ENCODE assay signal across 21 cellular contexts in genomic region chr16:87033541-87034300, GRCh38.
DNase-seq lines count a peak whose midpoint lies in the region; ATAC-seq, FAIRE-seq and TF ChIP-seq lines count a peak whose summit lies in the region.
"Had no signal": no experiment of that assay in that cellular context is flagged by ENCODE, and none has a peak within 500 bp of the region (broad histone marks: within the 10 kb centered on the region; RNA-seq: fewer than 3 reads in every experiment).

No MANE protein-coding gene starts in this region.

- peak overlapping the region; percentile 75 for H3K27ac Mint-ChIP-seq in neural progenitor cell
- H3K27ac Mint-ChIP-seq: activated CD4-positive, alpha-beta T cell treated with anti-CD3 and anti-CD28 coated beads for 36 hours; activated CD8-positive, alpha-beta T cell treated with anti-CD3 and anti-CD28 coated beads, Interleukin-2, amount 10 ng/mL, durations not matched to agents 7 days and 5 days; activated naive CD8-positive, alpha-beta T cell treated with anti-CD3 and anti-CD28 coated beads for 36 hours; T-helper 2 cell treated with Interferon-gamma antibody and Interleukin-4, amounts not matched to agents 5 μg/mL and 100 μg/mL, for 36 hours had no signal

- H4K20me1 ChIP-seq in neural progenitor cell (ENCODE audit: low read depth) = no peaks in the 10 kb centered on the region
- H4K20me1 ChIP-seq: BLaER1 treated with 17β-estradiol and CSF1 and Interleukin-3, amounts not matched to agents 10 nM and 100 nM had no signal

- peak; percentile 71 to 90 (median 79) for ATAC-seq in heart left ventricle
- ATAC-seq: activated CD4-positive, alpha-beta T cell treated with anti-CD3 and anti-CD28 coated beads for 36 hours; activated CD8-positive, alpha-beta T cell treated with anti-CD3 and anti-CD28 coated beads, Interleukin-2, amount 10 ng/mL, durations not matched to agents 7 days and 5 days had no signal

- H3K27me3 Mint-ChIP-seq in neural progenitor cell (ENCODE audit: insufficient read depth, low read depth) = no peaks in the 10 kb centered on the region
- H3K27me3 Mint-ChIP-seq: activated naive CD8-positive, alpha-beta T cell treated with anti-CD3 and anti-CD28 coated beads for 36 hours had no signal

- WGBS in heart left ventricle, 4 donors = 61 to 68% (median 63%) methylated on average over 18 of the region's 18 CpGs

- peak; percentile 7 for FAIRE-seq in bronchial epithelial cell (lab: Jason Lieb, UNC)

- DNase-seq in bronchial epithelial cell (ENCODE audit: low read depth) (no peak), heart left ventricle (peak in 4 of 5 donors; percentile 46 to 68 (median 63)), neural progenitor cell (ENCODE audit: low spot score) (no peak), tibial artery (peak in 1 of 2 donors; percentile 54), epidermal melanocyte (ENCODE audit: insufficient read length, low spot score) (no peak), DMS79 (lab: John Stamatoyannopoulos, UW) (no peak), ACHN (no peak)
- DNase-seq: activated CD4-positive, alpha-beta T cell treated with anti-CD3 and anti-CD28 coated beads for 36 hours; activated CD8-positive, alpha-beta T cell treated with anti-CD3 and anti-CD28 coated beads, Interleukin-2, amount 10 ng/mL, durations not matched to agents 7 days and 5 days; activated naive CD8-positive, alpha-beta T cell treated with anti-CD3 and anti-CD28 coated beads for 36 hours; DND-41; head of caudate nucleus; mammary epithelial cell; MV-4-11; NCI-H1694; NCI-H524 treated with DMSO at 0.1 percent for 48 hours; SHP77 treated with DMSO at 0.1 percent for 48 hours; stimulated activated CD4-positive, alpha-beta T cell treated with anti-CD3 and anti-CD28 coated beads, Interleukin-2, amount 100 ng/mL, for 24 hours; transverse colon had no signal

- H3K9me3 ChIP-seq in heart left ventricle (peaks cover 0 to 6% (median 0%) of the 10 kb centered on the region in 12 donors), neural progenitor cell (ENCODE audit: low read depth) (no peaks in the 10 kb centered on the region), tibial artery (no peaks in the 10 kb centered on the region)
- H3K9me3 ChIP-seq: BLaER1 treated with 17β-estradiol and CSF1 and Interleukin-3, amounts not matched to agents 10 nM and 100 nM; transverse colon had no signal

- H3K27ac ChIP-seq in heart left ventricle (peak overlapping the region in 8 of 12 donors; percentile 20 to 67 (median 60)), neural progenitor cell (no peak overlapping the region), tibial artery (peak overlapping the region; percentile 89)
- H3K27ac ChIP-seq: BLaER1 treated with 17β-estradiol and CSF1 and Interleukin-3, amounts not matched to agents 10 nM and 100 nM; transverse colon had no signal

- TF ChIP-seq CTCF in bronchial epithelial cell (IDR thresholded peaks at IDR 0.05; ENCODE audit: insufficient read depth, low read length, severe bottlenecking) (no peak), heart left ventricle (IDR thresholded peaks at IDR 0.05) (no peak), neural progenitor cell (IDR thresholded peaks at IDR 0.05) (no peak), tibial artery (IDR thresholded peaks at IDR 0.05) (no peak)

- H3K9me3 Mint-ChIP-seq in neural progenitor cell = no peaks in the 10 kb centered on the region
- H3K9me3 Mint-ChIP-seq: T-helper 2 cell treated with Interferon-gamma antibody and Interleukin-4, amounts not matched to agents 5 μg/mL and 100 μg/mL, for 36 hours had no signal

- no peaks in the 10 kb centered on the region for H3K79me2 ChIP-seq in neural progenitor cell (ENCODE audit: low read depth)

- TF ChIP-seq POLR2A in heart left ventricle (IDR thresholded peaks at IDR 0.05) = no peak

- H3K4me1 ChIP-seq in heart left ventricle (peaks cover 0 to 27% (median 14%) of the 10 kb centered on the region in 12 donors), neural progenitor cell (peaks cover 9% of the 10 kb centered on the region), tibial artery (peaks cover 0 to 27% (median 21%) of the 10 kb centered on the region in 4 donors)
- H3K4me1 ChIP-seq: transverse colon had no signal

- H3K4me3 Mint-ChIP-seq in neural progenitor cell = no peak overlapping the region
- H3K4me3 Mint-ChIP-seq: activated CD4-positive, alpha-beta T cell treated with anti-CD3 and anti-CD28 coated beads for 36 hours; activated CD8-positive, alpha-beta T cell treated with anti-CD3 and anti-CD28 coated beads, Interleukin-2, amount 10 ng/mL, durations not matched to agents 7 days and 5 days; activated naive CD8-positive, alpha-beta T cell treated with anti-CD3 and anti-CD28 coated beads for 36 hours; T-helper 2 cell treated with Interferon-gamma antibody and Interleukin-4, amounts not matched to agents 5 μg/mL and 100 μg/mL, for 36 hours had no signal

- no peaks in the 10 kb centered on the region for H3K36me3 Mint-ChIP-seq in neural progenitor cell
- H3K36me3 Mint-ChIP-seq: activated naive CD8-positive, alpha-beta T cell treated with anti-CD3 and anti-CD28 coated beads for 36 hours had no signal

- no peak overlapping the region for H3K9ac ChIP-seq in neural progenitor cell
- H3K9ac ChIP-seq: BLaER1 treated with 17β-estradiol and CSF1 and Interleukin-3, amounts not matched to agents 10 nM and 100 nM had no signal

- H3K27me3 ChIP-seq in bronchial epithelial cell (ENCODE audit: control insufficient read depth, insufficient read depth, low read length) (no peaks in the 10 kb centered on the region), heart left ventricle (no peaks in the 10 kb centered on the region), neural progenitor cell (no peaks in the 10 kb centered on the region), tibial artery (no peaks in the 10 kb centered on the region)
- H3K27me3 ChIP-seq: BLaER1 treated with 17β-estradiol and CSF1 and Interleukin-3, amounts not matched to agents 10 nM and 100 nM; transverse colon had no signal

- H2AFZ ChIP-seq in neural progenitor cell (replicated peaks) = no peak overlapping the region

- no peak overlapping the region for H3K4me3 ChIP-seq in bronchial epithelial cell (ENCODE audit: low read depth, low read length)
- H3K4me3 ChIP-seq in heart left ventricle = no peak overlapping the region
- H3K4me3 ChIP-seq in neural progenitor cell = no peak overlapping the region
- H3K4me3 ChIP-seq in tibial artery = peak overlapping the region; percentile 12 to 25
- H3K4me3 ChIP-seq: BLaER1 treated with 17β-estradiol and CSF1 and Interleukin-3, amounts not matched to agents 10 nM and 100 nM; transverse colon had no signal

- peaks cover 16% of the 10 kb centered on the region for H3K4me1 Mint-ChIP-seq in neural progenitor cell
- H3K4me1 Mint-ChIP-seq: activated CD4-positive, alpha-beta T cell treated with anti-CD3 and anti-CD28 coated beads for 36 hours; activated naive CD8-positive, alpha-beta T cell treated with anti-CD3 and anti-CD28 coated beads for 36 hours had no signal

- intact Hi-C loops in heart left ventricle (cut with DNase I) = loop anchor here in 1 of 10 donors (5.0 kb wide), 2 partner anchors 46 to 166 kb away; no protein-coding TSS in a partner anchor
- intact Hi-C loops in tibial artery (cut with DNase I; ENCODE audit: low total_unique reads) = no loop called here

- in situ Hi-C loops in ACHN (cut with HindIII; ENCODE audit: low pct_ligation_motif_present, low pct_unique_long_range_greater_than_20kb, low sequenced_read_pairs) = no loop called here

- H3K36me3 ChIP-seq in bronchial epithelial cell (ENCODE audit: control insufficient read depth, insufficient read depth, low read length) (no peaks in the 10 kb centered on the region), heart left ventricle (no peaks in the 10 kb centered on the region), neural progenitor cell (no peaks in the 10 kb centered on the region), tibial artery (no peaks in the 10 kb centered on the region)
- H3K36me3 ChIP-seq: BLaER1 treated with 17β-estradiol and CSF1 and Interleukin-3, amounts not matched to agents 10 nM and 100 nM; transverse colon had no signal

- no peak overlapping the region for H3K4me2 ChIP-seq in neural progenitor cell
- H3K4me2 ChIP-seq: BLaER1 treated with 17β-estradiol and CSF1 and Interleukin-3, amounts not matched to agents 10 nM and 100 nM had no signal

- no peaks in the 10 kb centered on the region for H3F3A ChIP-seq in neural progenitor cell (ENCODE audit: low read depth)

Comparison
In these comparisons a context has a peak if more than half of its experiments do, and no peak if none do; other contexts are left out.
1. DNase-seq: peak in heart left ventricle (4 of 5); none in bronchial epithelial cell (single experiment), neural progenitor cell (single experiment), epidermal melanocyte (single experiment), DMS79 (single experiment) and ACHN (single experiment).
2. H3K4me3 ChIP-seq: peak in tibial artery (2 of 2); none in bronchial epithelial cell (single experiment), heart left ventricle (0 of 12) and neural progenitor cell (single experiment).